Comparison of ENCODE assay signal across 21 cellular contexts in the genomic region with DNA sequence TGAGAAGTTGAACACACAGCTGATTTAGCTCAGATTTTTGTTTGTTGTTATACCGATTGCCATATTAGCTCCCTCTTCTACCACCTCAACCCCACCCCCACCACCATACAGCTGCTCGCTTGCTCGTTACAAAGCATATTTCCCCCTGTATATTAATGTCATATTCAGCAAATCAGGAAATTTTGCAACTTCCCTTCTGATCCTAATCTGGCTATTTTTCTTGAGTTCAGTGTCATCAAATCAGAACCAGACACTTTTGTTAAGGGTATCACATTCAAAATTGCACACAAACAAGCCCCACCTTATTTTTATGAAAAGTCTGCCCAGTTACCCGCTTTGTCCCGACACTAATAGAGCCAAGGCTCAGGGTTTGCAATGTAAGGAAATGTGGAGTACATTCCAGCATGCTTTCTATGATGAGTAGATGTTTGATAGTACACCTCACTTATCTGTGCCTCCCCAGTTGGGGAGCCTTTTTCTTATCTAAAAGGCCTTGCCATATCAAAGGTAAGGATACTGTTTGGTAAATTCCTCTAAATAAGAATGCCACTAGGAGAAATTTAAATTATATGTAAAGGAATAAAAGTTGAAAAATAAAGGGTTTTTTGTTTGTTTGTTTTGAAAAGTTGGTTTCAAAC.
DNase-seq lines count a peak whose midpoint lies in the region; ATAC-seq, FAIRE-seq and TF ChIP-seq lines count a peak whose summit lies in the region.
"Had no signal": no experiment of that assay in that cellular context is flagged by ENCODE, and none has a peak within 500 bp of the region (broad histone marks: within the 10 kb centered on the region; RNA-seq: fewer than 3 reads in every experiment).

No MANE protein-coding gene starts in this region.

- TF ChIP-seq CTCF in A549 (IDR thresholded peaks at IDR 0.05), result no peak
- TF ChIP-seq CTCF in HCT116 (IDR thresholded peaks at IDR 0.05 in 2 of 3, conservative IDR thresholded peaks at IDR 0.05 in 1 of 3; ENCODE audit: borderline replicate concordance in 1 of 3, insufficient read depth in 1 of 3, low read depth in 2 of 3, low read length in 2 of 3), result no peak
- TF ChIP-seq CTCF in choroid plexus epithelial cell (conservative IDR thresholded peaks at IDR 0.05; ENCODE audit: low read depth, low read length), result no peak

- ATAC-seq in A549 (peak in 1 of 2 experiments; percentile 20; a peak in 3 of 6 replicates), HCT116 (no peak), HG02763 (IDR thresholded peaks at IDR 0.05; ENCODE audit: unreplicated experiment) (no peak)
- peak; percentile 68 for ATAC-seq in naive thymus-derived CD4-positive, alpha-beta T cell
- ATAC-seq: activated CD8-positive, alpha-beta memory T cell treated with anti-CD3 and anti-CD28 coated beads, Interleukin-2, amount 10 ng/mL, durations not matched to agents 7 days and 5 days had no signal

- TF ChIP-seq POLR2A in A549 (IDR thresholded peaks at IDR 0.05; ENCODE audit: low read length), result no peak
- no peak for TF ChIP-seq POLR2A in HCT116 (IDR thresholded peaks at IDR 0.05; ENCODE audit: borderline replicate concordance, extremely low read depth, insufficient read depth, insufficient read length)

- BruUV-seq in HCT116 (replicated peaks; lab: Mats Ljungman, UMichigan), result no TSS peak

- peaks cover 0 to 4% (median 0%) of the 10 kb centered on the region in 11 donors for H3K9me3 Mint-ChIP-seq in naive thymus-derived CD4-positive, alpha-beta T cell
- H3K9me3 Mint-ChIP-seq in T-helper 2 cell treated with Interferon-gamma antibody and Interleukin-4, amounts not matched to agents 5 μg/mL and 100 μg/mL, for 36 hours, result no peaks in the 10 kb centered on the region

- H3K36me3 Mint-ChIP-seq in naive thymus-derived CD4-positive, alpha-beta T cell, result no peaks in the 10 kb centered on the region
- no peaks in the 10 kb centered on the region for H3K36me3 Mint-ChIP-seq in T-helper 2 cell treated with Interferon-gamma antibody and Interleukin-4, amounts not matched to agents 5 μg/mL and 100 μg/mL, for 36 hours (ENCODE audit: low read depth)
- H3K36me3 Mint-ChIP-seq: activated CD8-positive, alpha-beta memory T cell treated with anti-CD3 and anti-CD28 coated beads, Interleukin-2, amount 10 ng/mL, durations not matched to agents 7 days and 5 days had no signal

- H3K4me3 ChIP-seq in A549 (peak overlapping the region; percentile 20; the same call in 2 of the 3 replicates), HCT116 (replicated peaks in 1 of 2; ENCODE audit: low read depth in 1 of 2, low read length in 2 of 2) (no peak overlapping the region), choroid plexus epithelial cell (ENCODE audit: low read depth, low read length) (no peak overlapping the region)
- no peak overlapping the region for H3K4me3 ChIP-seq in naive thymus-derived CD4-positive, alpha-beta T cell (ENCODE audit: low read length)
- H3K4me3 ChIP-seq: colonic mucosa, lung had no signal

- H3K79me2 ChIP-seq in HCT116 (ENCODE audit: insufficient read depth, low read length), result no peaks in the 10 kb centered on the region

- RAD21 ChIA-PET in HCT116 (lab: Charles Lee; ENCODE audit: low non-redundant PET in 1 of 2, low total read pairs in 2 of 2, uncharacterized antibody in 2 of 2, unreplicated experiment in 2 of 2), result no interaction called here

- POLR2A ChIA-PET in A549 (lab: Yijun Ruan, JAX) (interaction anchor here (3.5 kb wide), 1 partner anchor 34 kb away, joined by 15 read pairs; no protein-coding TSS in a partner anchor), HCT116 (lab: Charles Lee) (no interaction called here)
- POLR2A ChIA-PET in naive thymus-derived CD4-positive, alpha-beta T cell (lab: Charles Lee), result no interaction called here

- no peak for TF ChIP-seq RAD21 in A549 (conservative IDR thresholded peaks at IDR 0.05 in 1 of 2, IDR thresholded peaks at IDR 0.05 in 1 of 2)
- TF ChIP-seq RAD21 in HCT116 (IDR thresholded peaks at IDR 0.05; ENCODE audit: low read depth), result no peak

- no peak for DNase-seq in A549 (ENCODE audit: low read depth in 1 of 2, low spot score in 1 of 2)
- no peak for DNase-seq in HCT116 (ENCODE audit: low read depth, low spot score)
- DNase-seq in choroid plexus epithelial cell (ENCODE audit: low read depth), result peak; percentile 31
- DNase-seq in naive thymus-derived CD4-positive, alpha-beta T cell, result no peak
- no peak for DNase-seq in T-helper 2 cell treated with Interferon-gamma antibody and Interleukin-4, amounts not matched to agents 5 μg/mL and 100 μg/mL, for 36 hours (ENCODE audit: low spot score)
- DNase-seq in NCI-H526 treated with DMSO at 0.1 percent for 48 hours (lab: John Stamatoyannopoulos, UW), result no peak
- DNase-seq in activated T-cell treated with anti-CD3 and anti-CD28 coated beads for 4 hours, result no peak
- DNase-seq: activated CD8-positive, alpha-beta memory T cell treated with anti-CD3 and anti-CD28 coated beads, Interleukin-2, amount 10 ng/mL, durations not matched to agents 7 days and 5 days; activated effector memory CD4-positive, alpha-beta T cell treated with Interleukin-2 at 50 U/mL for 16 hours; aorta; Caco-2; colonic mucosa; erythroblast; MG63; NCI-H187 treated with DMSO at 0.1 percent for 48 hours; retina; SHP77 treated with DMSO at 0.1 percent for 48 hours; substantia nigra; T1000 had no signal

- TF ChIP-seq EP300 in A549 (IDR thresholded peaks at IDR 0.05), result no peak

- H4K20me1 ChIP-seq in HCT116 (ENCODE audit: insufficient read depth), result no peaks in the 10 kb centered on the region

- H3K27ac ChIP-seq in A549 (peak overlapping the region; percentile 91 to 95), HCT116 (ENCODE audit: low read depth, low read length) (peak overlapping the region; percentile 55; the same call in 1 of the 2 replicates)
- no peak overlapping the region for H3K27ac ChIP-seq in naive thymus-derived CD4-positive, alpha-beta T cell (ENCODE audit: low read depth, low read length)
- H3K27ac ChIP-seq: colonic mucosa had no signal

- peaks cover 5 to 30% (median 15%) of the 10 kb centered on the region in 5 donors for H3K27me3 Mint-ChIP-seq in naive thymus-derived CD4-positive, alpha-beta T cell
- H3K27me3 Mint-ChIP-seq in T-helper 2 cell treated with Interferon-gamma antibody and Interleukin-4, amounts not matched to agents 5 μg/mL and 100 μg/mL, for 36 hours (ENCODE audit: low read depth), result peaks cover 19% of the 10 kb centered on the region

- no peak overlapping the region for H3K9ac ChIP-seq in HCT116 (ENCODE audit: low read length)

- H3K27me3 ChIP-seq in HCT116 (ENCODE audit: insufficient read depth, low read length), result no peaks in the 10 kb centered on the region
- H3K27me3 ChIP-seq in naive thymus-derived CD4-positive, alpha-beta T cell (ENCODE audit: control insufficient read depth in 2 of 2, insufficient read depth in 2 of 2, low read length in 2 of 2), result no peaks in the 10 kb centered on the region
- H3K27me3 ChIP-seq: colonic mucosa, MG63 had no signal

- H3K4me1 Mint-ChIP-seq in naive thymus-derived CD4-positive, alpha-beta T cell, result peaks cover 0 to 3% (median 0%) of the 10 kb centered on the region in 7 donors
- H3K4me1 Mint-ChIP-seq in T-helper 2 cell treated with Interferon-gamma antibody and Interleukin-4, amounts not matched to agents 5 μg/mL and 100 μg/mL, for 36 hours (ENCODE audit: low read depth), result peaks cover 1% of the 10 kb centered on the region
- H3K4me1 Mint-ChIP-seq: activated CD8-positive, alpha-beta memory T cell treated with anti-CD3 and anti-CD28 coated beads, Interleukin-2, amount 10 ng/mL, durations not matched to agents 7 days and 5 days had no signal

- H3K4me2 ChIP-seq in A549, result peak overlapping the region; percentile 77
- H3K4me2 ChIP-seq in HCT116 (ENCODE audit: low read length), result peak overlapping the region; percentile 75

- no peaks in the 10 kb centered on the region for H3K36me3 ChIP-seq in HCT116 (ENCODE audit: control insufficient read depth in 1 of 2, insufficient read depth in 2 of 2, low read length in 2 of 2)
- no peaks in the 10 kb centered on the region for H3K36me3 ChIP-seq in naive thymus-derived CD4-positive, alpha-beta T cell (ENCODE audit: control insufficient read depth in 2 of 3, insufficient read depth in 3 of 3, low read length in 3 of 3)
- H3K36me3 ChIP-seq: colonic mucosa, MG63 had no signal

- H3K9me3 ChIP-seq in A549, result no peaks in the 10 kb centered on the region
- H3K9me3 ChIP-seq in HCT116 (ENCODE audit: control insufficient read depth in 1 of 2, insufficient read depth in 1 of 2, low read depth in 1 of 2, low read length in 2 of 2), result no peaks in the 10 kb centered on the region
- no peaks in the 10 kb centered on the region for H3K9me3 ChIP-seq in naive thymus-derived CD4-positive, alpha-beta T cell (ENCODE audit: control insufficient read depth in 2 of 3, low read length in 3 of 3)
- H3K9me3 ChIP-seq: Caco-2, colonic mucosa, MG63 had no signal

- no peak overlapping the region for H3K27ac Mint-ChIP-seq in naive thymus-derived CD4-positive, alpha-beta T cell
- H3K27ac Mint-ChIP-seq in T-helper 2 cell treated with Interferon-gamma antibody and Interleukin-4, amounts not matched to agents 5 μg/mL and 100 μg/mL, for 36 hours, result no peak overlapping the region
- H3K27ac Mint-ChIP-seq: activated CD8-positive, alpha-beta memory T cell treated with anti-CD3 and anti-CD28 coated beads, Interleukin-2, amount 10 ng/mL, durations not matched to agents 7 days and 5 days had no signal

- WGBS in A549 (ENCODE audit: missing lambda C conversion rate), result 18% methylated on average over 5 of the region's 5 CpGs

- peaks cover 51% of the 10 kb centered on the region for H3K4me1 ChIP-seq in A549
- H3K4me1 ChIP-seq in HCT116 (ENCODE audit: control insufficient read depth in 1 of 2, insufficient read depth in 2 of 2, low read length in 2 of 2), result peaks cover 24 to 40% of the 10 kb centered on the region in 2 experiments
- H3K4me1 ChIP-seq in naive thymus-derived CD4-positive, alpha-beta T cell (ENCODE audit: control insufficient read depth in 2 of 2, insufficient read depth in 2 of 2, low read length in 2 of 2), result no peaks in the 10 kb centered on the region
- H3K4me1 ChIP-seq: colonic mucosa had no signal

- no peak for FAIRE-seq in A549 (lab: Jason Lieb, UNC)

- intact Hi-C loops in HCT116 (cut with micrococcal nuclease), result no loop called here
- intact Hi-C loops in naive thymus-derived CD4-positive, alpha-beta T cell (cut with micrococcal nuclease), result no loop called here

- no peak overlapping the region for H2AFZ ChIP-seq in HCT116 (ENCODE audit: low read depth, low read length, poor library complexity, severe bottlenecking)

- CTCF ChIA-PET in A549 (lab: Yijun Ruan, JAX) (interaction anchor here (1.0 to 1.1 kb wide), 2 partner anchors 34 to 167 kb away, joined by 3 to 4 read pairs; no protein-coding TSS in a partner anchor), HCT116 (lab: Charles Lee) (no interaction called here)
- CTCF ChIA-PET in naive thymus-derived CD4-positive, alpha-beta T cell (lab: Charles Lee), result no interaction called here

- no peak overlapping the region for H3K4me3 Mint-ChIP-seq in naive thymus-derived CD4-positive, alpha-beta T cell
- no peak overlapping the region for H3K4me3 Mint-ChIP-seq in T-helper 2 cell treated with Interferon-gamma antibody and Interleukin-4, amounts not matched to agents 5 μg/mL and 100 μg/mL, for 36 hours
- H3K4me3 Mint-ChIP-seq: activated CD8-positive, alpha-beta memory T cell treated with anti-CD3 and anti-CD28 coated beads, Interleukin-2, amount 10 ng/mL, durations not matched to agents 7 days and 5 days had no signal

- no peaks in the 10 kb centered on the region for H3K9me2 ChIP-seq in HCT116 (ENCODE audit: insufficient read depth)

TF ChIP-seq in A549, 52 proteins besides CTCF, POLR2A, EP300 and RAD21 (continues in another document):
- no peak for TF ChIP-seq JUNB (IDR thresholded peaks at IDR 0.05)
